8 cellular contexts compared by ENCODE assay signal in the genomic region with DNA sequence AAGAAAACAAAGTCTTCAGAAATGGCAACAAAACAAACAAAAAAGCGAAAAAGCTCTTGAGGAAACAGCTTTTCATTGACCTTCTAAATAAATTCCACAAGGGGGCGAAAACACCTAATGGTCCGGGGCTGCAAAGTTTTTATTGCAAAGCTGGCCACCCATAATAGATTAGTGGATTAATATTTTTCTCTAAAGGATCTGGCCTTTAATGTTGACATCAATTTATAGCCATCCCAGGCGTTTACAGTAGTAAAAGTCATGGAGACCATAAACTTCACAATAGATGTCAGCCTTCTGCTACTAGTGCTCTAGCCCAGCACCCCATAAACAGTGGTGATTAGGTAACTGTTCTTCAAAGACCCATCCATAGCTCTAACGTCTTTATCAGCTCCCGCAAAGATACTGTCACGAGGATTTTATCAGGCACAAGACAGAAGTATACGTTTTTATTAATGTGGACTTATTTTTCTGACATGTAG. TPM values are rescaled to one million over a fixed set of nuclear protein-coding genes. Genes with fewer than 3 reads are reported as not detected.
A peak's percentile ranks its signal among the peaks of the same experiment; 100 is the strongest.
DNase-seq lines count a peak whose midpoint lies in the region; ATAC-seq lines count a peak whose summit lies in the region.

No MANE protein-coding gene starts in this region.

- peak overlapping the region; percentile 3 for H3K4me3 ChIP-seq in naive thymus-derived CD4-positive, alpha-beta T cell (ENCODE audit: low read length)

- intact Hi-C loops in naive thymus-derived CD4-positive, alpha-beta T cell (cut with micrococcal nuclease), result loop anchor here (1.0 to 10.0 kb wide), 16 partner anchors 163 to 1505 kb away; partner anchors contain the start of genes PERP (in 1 of the 2) and TNFAIP3 (in 1 of the 2)

- H3K27ac ChIP-seq in naive thymus-derived CD4-positive, alpha-beta T cell (ENCODE audit: low read depth, low read length), result peak overlapping the region; percentile 82

- H3K9me3 ChIP-seq in naive thymus-derived CD4-positive, alpha-beta T cell (ENCODE audit: control insufficient read depth in 2 of 3, low read length in 3 of 3), result no peaks in the 10 kb centered on the region

- CTCF ChIA-PET in naive thymus-derived CD4-positive, alpha-beta T cell (lab: Charles Lee), result interaction anchor here (0.6 to 3.4 kb wide), 29 partner anchors 9 to 1071 kb away, joined by 3 to 49 read pairs (median 3); partner anchors contain the start of gene TXLNB

- H3K36me3 Mint-ChIP-seq in effector memory CD8-positive, alpha-beta T cell (ENCODE audit: insufficient read depth), result peaks cover 45% of the 10 kb centered on the region
- H3K36me3 Mint-ChIP-seq in naive thymus-derived CD4-positive, alpha-beta T cell, result peaks cover 5 to 29% (median 13%) of the 10 kb centered on the region in 5 donors

- peak overlapping the region; percentile 92 to 100 for H3K27ac Mint-ChIP-seq in effector memory CD8-positive, alpha-beta T cell
- H3K27ac Mint-ChIP-seq in naive thymus-derived CD4-positive, alpha-beta T cell, result peak overlapping the region in 8 of 9 donors; percentile 91 to 100 (median 98)

- no peaks in the 10 kb centered on the region for H3K27me3 ChIP-seq in naive thymus-derived CD4-positive, alpha-beta T cell (ENCODE audit: control insufficient read depth in 2 of 2, insufficient read depth in 2 of 2, low read length in 2 of 2)

- peaks cover 25 to 39% of the 10 kb centered on the region in 2 donors for H3K4me1 ChIP-seq in naive thymus-derived CD4-positive, alpha-beta T cell (ENCODE audit: control insufficient read depth in 2 of 2, insufficient read depth in 2 of 2, low read length in 2 of 2)

- H3K36me3 ChIP-seq in naive thymus-derived CD4-positive, alpha-beta T cell (ENCODE audit: control insufficient read depth in 2 of 3, insufficient read depth in 3 of 3, low read length in 3 of 3), result peaks cover 0 to 12% (median 0%) of the 10 kb centered on the region in 3 experiments

- POLR2A ChIA-PET in naive thymus-derived CD4-positive, alpha-beta T cell (lab: Charles Lee), result interaction anchor here (0.6 to 1.8 kb wide), 14 partner anchors 11 to 384 kb away, joined by 3 to 12 read pairs (median 4); partner anchors contain the start of gene TXLNB

- no peak for ATAC-seq in effector memory CD8-positive, alpha-beta T cell (replicated peaks)
- ATAC-seq in naive thymus-derived CD4-positive, alpha-beta T cell, result no peak
- ATAC-seq in GM21717 (IDR thresholded peaks at IDR 0.05; ENCODE audit: unreplicated experiment) (no peak), HG03571 (IDR thresholded peaks at IDR 0.05; ENCODE audit: unreplicated experiment) (no peak)

- H3K4me3 Mint-ChIP-seq in effector memory CD8-positive, alpha-beta T cell, result peak overlapping the region; percentile 99 to 100
- H3K4me3 Mint-ChIP-seq in naive thymus-derived CD4-positive, alpha-beta T cell, result peak overlapping the region; percentile 13 to 100 (median 96)

- DNase-seq in NCI-H2081 (lab: John Stamatoyannopoulos, UW) (peak; percentile 25 to 32), NCI-H2081 treated with DMSO at 0.1 percent for 48 hours (lab: John Stamatoyannopoulos, UW) (no peak), LHCN-M2 (ENCODE audit: low read depth) (peak; percentile 69), SK-MEL-5 (ENCODE audit: low read depth, low spot score) (peak; percentile 56)
- no peak for DNase-seq in effector memory CD8-positive, alpha-beta T cell
- DNase-seq in naive thymus-derived CD4-positive, alpha-beta T cell, result peak in 6 of 9 donors; percentile 16 to 49 (median 41)

- in situ Hi-C loops in SK-MEL-5 (cut with HindIII; ENCODE audit: low pct_unique_long_range_greater_than_20kb, low sequenced_read_pairs), result no loop called here

- peaks cover 25 to 42% of the 10 kb centered on the region in 2 donors for H3K4me1 Mint-ChIP-seq in effector memory CD8-positive, alpha-beta T cell (ENCODE audit: low read depth in 2 of 2)
- H3K4me1 Mint-ChIP-seq in naive thymus-derived CD4-positive, alpha-beta T cell, result peaks cover 25 to 54% (median 51%) of the 10 kb centered on the region in 7 donors

- H3K27me3 Mint-ChIP-seq in effector memory CD8-positive, alpha-beta T cell, result no peaks in the 10 kb centered on the region
- H3K27me3 Mint-ChIP-seq in naive thymus-derived CD4-positive, alpha-beta T cell, result peaks cover 0 to 2% (median 0%) of the 10 kb centered on the region in 5 donors

- H3K9me3 Mint-ChIP-seq in effector memory CD8-positive, alpha-beta T cell, result no peaks in the 10 kb centered on the region
- H3K9me3 Mint-ChIP-seq in naive thymus-derived CD4-positive, alpha-beta T cell, result peaks cover 0 to 13% (median 0%) of the 10 kb centered on the region in 11 donors

RNA-seq across cellular contexts. Expression of gene CITED2, which starts 4.8 kb away (rescaled TPM):
- 210 and 256 TPM in 2 replicates for total RNA-seq in LHCN-M2 (2014; rRNA removed)
- 357 TPM for polyA plus RNA-seq in LHCN-M2 (2012)
- 18.7 and 19.7 TPM in 2 replicates for total RNA-seq in SK-MEL-5 (2014; rRNA removed; shearing (Covaris generic))
- polyA plus RNA-seq in SK-MEL-5 (2015; cell fraction: cytosol; rRNA removed), result 22.4 and 25.5 TPM in 2 replicates
- 10.3 and 15.8 TPM in 2 replicates for polyA plus RNA-seq in SK-MEL-5 (2015; cell fraction: nucleus; rRNA removed)
- total RNA-seq in naive thymus-derived CD4-positive, alpha-beta T cell, result 100 to 1,000 TPM in 4 of 5 experiments, 10 to 100 TPM in 1; 58.8 to 152 (median 118) TPM
- 10 to 100 TPM; 30.6 to 35.9 TPM for polyA plus RNA-seq in naive thymus-derived CD4-positive, alpha-beta T cell

Comparison
In these comparisons a context has a peak if more than half of its experiments do, and no peak if none do; other contexts are left out.
1. DNase-seq: peak in NCI-H2081 (2 of 2), LHCN-M2 (single experiment), SK-MEL-5 (single experiment) and naive thymus-derived CD4-positive, alpha-beta T cell (6 of 9); none in NCI-H2081 treated with DMSO at 0.1 percent for 48 hours (single experiment) and effector memory CD8-positive, alpha-beta T cell (0 of 3).